17 cellular contexts compared by ENCODE assay signal in genomic region chr10:12187321-12187905, GRCh38. TPM values are rescaled to one million over a fixed set of nuclear protein-coding genes. Genes with fewer than 3 reads are reported as not detected.
A peak's percentile ranks its signal among the peaks of the same experiment; 100 is the strongest.
DNase-seq lines count a peak whose midpoint lies in the region; ATAC-seq and TF ChIP-seq lines count a peak whose summit lies in the region.
"Had no signal": no experiment of that assay in that cellular context is flagged by ENCODE, and none has a peak within 500 bp of the region (broad histone marks: within the 10 kb centered on the region; RNA-seq: fewer than 3 reads in every experiment).

No MANE protein-coding gene starts in this region.

- peaks cover 3% of the 10 kb centered on the region for H3K4me1 ChIP-seq in CD4-positive, CD25-positive, alpha-beta regulatory T cell (ENCODE audit: control insufficient read depth, insufficient read depth, low read length, poor library complexity, severe bottlenecking)
- H3K4me1 ChIP-seq: A549 had no signal

- H3K27ac ChIP-seq in CD4-positive, CD25-positive, alpha-beta regulatory T cell (ENCODE audit: insufficient read depth, low read length, poor library complexity, severe bottlenecking), result no peak overlapping the region
- H3K27ac ChIP-seq: A549 had no signal

- H3K27ac Mint-ChIP-seq in activated CD8-positive, alpha-beta T cell treated with anti-CD3 and anti-CD28 coated beads for 36 hours, result peak overlapping the region; percentile 73
- H3K27ac Mint-ChIP-seq in activated CD8-positive, alpha-beta T cell treated with anti-CD3 and anti-CD28 coated beads, Interleukin-2, amount 10 ng/mL, durations not matched to agents 7 days and 5 days, result no peak overlapping the region
- H3K27ac Mint-ChIP-seq in CD4-positive, CD25-positive, alpha-beta regulatory T cell, result peak overlapping the region; percentile 21 to 90 (median 77)
- H3K27ac Mint-ChIP-seq in activated T-helper 2 cell treated with anti-CD3 and anti-CD28 coated beads, Interferon-gamma antibody, Interleukin-2, Interleukin-4, amounts not matched to agents 10 μg/mL and 5 μg/mL and 100 μg/mL, durations not matched to agents 14 hours and 24 hours and 36 hours, result peak overlapping the region; percentile 64
- no peak overlapping the region for H3K27ac Mint-ChIP-seq in WTC11
- H3K27ac Mint-ChIP-seq: IgD-negative memory B cell had no signal

- TF ChIP-seq POLR2A in erythroblast (IDR thresholded peaks at IDR 0.05; ENCODE audit: low read length), result no peak

- POLR2A ChIA-PET in activated CD8-positive, alpha-beta T cell treated with anti-CD3 and anti-CD28 coated beads for 36 hours (lab: Charles Lee), result no interaction called here
- POLR2A ChIA-PET in activated CD8-positive, alpha-beta T cell treated with anti-CD3 and anti-CD28 coated beads, Interleukin-2, amount 10 ng/mL, durations not matched to agents 7 days and 5 days (lab: Charles Lee), result interaction anchor here (2.1 kb wide), 1 partner anchor 8 kb away, joined by 11 read pairs; the partner anchor contains the start of genes CDC123 and NUDT5
- POLR2A ChIA-PET in WTC11 (lab: Charles Lee), result no interaction called here

- DNase-seq in activated CD8-positive, alpha-beta T cell treated with anti-CD3 and anti-CD28 coated beads for 36 hours, result no peak
- DNase-seq in activated CD8-positive, alpha-beta T cell treated with anti-CD3 and anti-CD28 coated beads, Interleukin-2, amount 10 ng/mL, durations not matched to agents 7 days and 5 days, result no peak
- DNase-seq in CD4-positive, CD25-positive, alpha-beta regulatory T cell, result no peak
- no peak for DNase-seq in activated T-helper 2 cell treated with anti-CD3 and anti-CD28 coated beads, Interferon-gamma antibody, Interleukin-2, Interleukin-4, amounts not matched to agents 10 μg/mL and 5 μg/mL and 100 μg/mL, durations not matched to agents 14 hours and 24 hours and 36 hours (ENCODE audit: low spot score)
- no peak for DNase-seq in left colon
- no peak for DNase-seq in erythroblast (lab: John Stamatoyannopoulos, UW)
- no peak for DNase-seq in WTC11 (ENCODE audit: low spot score)
- DNase-seq: Calu3, HCEC 1CT, NCI-H1417, NCI-H2029, NCI-H2171 treated with DMSO at 0.1 percent for 48 hours, NCI-H82 had no signal

- ATAC-seq in activated CD8-positive, alpha-beta T cell treated with anti-CD3 and anti-CD28 coated beads for 36 hours, result no peak
- ATAC-seq in activated CD8-positive, alpha-beta T cell treated with anti-CD3 and anti-CD28 coated beads, Interleukin-2, amount 10 ng/mL, durations not matched to agents 7 days and 5 days, result no peak
- ATAC-seq in CD4-positive, CD25-positive, alpha-beta regulatory T cell (ENCODE audit: low read depth in 2 of 2), result no peak
- ATAC-seq in left colon, result peak; percentile 55
- ATAC-seq in HG03139 (IDR thresholded peaks at IDR 0.05; ENCODE audit: unreplicated experiment), result no peak
- ATAC-seq in WTC11, result no peak
- ATAC-seq: A549 had no signal

- no peaks in the 10 kb centered on the region for H3K27me3 ChIP-seq in CD4-positive, CD25-positive, alpha-beta regulatory T cell (ENCODE audit: control insufficient read depth, insufficient read depth, low read length)

- H3K9me3 ChIP-seq in CD4-positive, CD25-positive, alpha-beta regulatory T cell (ENCODE audit: control insufficient read depth in 2 of 2, low read length in 2 of 2), result no peaks in the 10 kb centered on the region
- H3K9me3 ChIP-seq: A549 had no signal

- H3K4me3 Mint-ChIP-seq in activated CD8-positive, alpha-beta T cell treated with anti-CD3 and anti-CD28 coated beads for 36 hours, result no peak overlapping the region
- H3K4me3 Mint-ChIP-seq in activated CD8-positive, alpha-beta T cell treated with anti-CD3 and anti-CD28 coated beads, Interleukin-2, amount 10 ng/mL, durations not matched to agents 7 days and 5 days, result no peak overlapping the region
- H3K4me3 Mint-ChIP-seq in CD4-positive, CD25-positive, alpha-beta regulatory T cell, result peak overlapping the region in 1 of 4 donors; percentile 6
- H3K4me3 Mint-ChIP-seq in activated T-helper 2 cell treated with anti-CD3 and anti-CD28 coated beads, Interferon-gamma antibody, Interleukin-2, Interleukin-4, amounts not matched to agents 10 μg/mL and 5 μg/mL and 100 μg/mL, durations not matched to agents 14 hours and 24 hours and 36 hours (ENCODE audit: low read depth), result no peak overlapping the region
- H3K4me3 Mint-ChIP-seq in WTC11, result no peak overlapping the region
- H3K4me3 Mint-ChIP-seq: CD14-positive monocyte, IgD-negative memory B cell had no signal

- peaks cover 51% of the 10 kb centered on the region for H3K36me3 Mint-ChIP-seq in activated CD8-positive, alpha-beta T cell treated with anti-CD3 and anti-CD28 coated beads for 36 hours (ENCODE audit: low read depth)
- H3K36me3 Mint-ChIP-seq in activated CD8-positive, alpha-beta T cell treated with anti-CD3 and anti-CD28 coated beads, Interleukin-2, amount 10 ng/mL, durations not matched to agents 7 days and 5 days (ENCODE audit: low read depth), result peaks cover 51% of the 10 kb centered on the region
- peaks cover 46% of the 10 kb centered on the region for H3K36me3 Mint-ChIP-seq in CD4-positive, CD25-positive, alpha-beta regulatory T cell
- peaks cover 67% of the 10 kb centered on the region for H3K36me3 Mint-ChIP-seq in activated T-helper 2 cell treated with anti-CD3 and anti-CD28 coated beads, Interferon-gamma antibody, Interleukin-2, Interleukin-4, amounts not matched to agents 10 μg/mL and 5 μg/mL and 100 μg/mL, durations not matched to agents 14 hours and 24 hours and 36 hours (ENCODE audit: low read depth)
- peaks cover 42% of the 10 kb centered on the region for H3K36me3 Mint-ChIP-seq in WTC11

- no peak overlapping the region for H3K4me3 ChIP-seq in CD4-positive, CD25-positive, alpha-beta regulatory T cell (ENCODE audit: low read depth, low read length)
- H3K4me3 ChIP-seq: A549 had no signal

- no peaks in the 10 kb centered on the region for H3K9me3 Mint-ChIP-seq in activated CD8-positive, alpha-beta T cell treated with anti-CD3 and anti-CD28 coated beads for 36 hours
- no peaks in the 10 kb centered on the region for H3K9me3 Mint-ChIP-seq in activated CD8-positive, alpha-beta T cell treated with anti-CD3 and anti-CD28 coated beads, Interleukin-2, amount 10 ng/mL, durations not matched to agents 7 days and 5 days (ENCODE audit: insufficient read depth)
- H3K9me3 Mint-ChIP-seq in CD4-positive, CD25-positive, alpha-beta regulatory T cell, result peaks cover 0 to 2% (median 0%) of the 10 kb centered on the region in 7 donors
- no peaks in the 10 kb centered on the region for H3K9me3 Mint-ChIP-seq in activated T-helper 2 cell treated with anti-CD3 and anti-CD28 coated beads, Interferon-gamma antibody, Interleukin-2, Interleukin-4, amounts not matched to agents 10 μg/mL and 5 μg/mL and 100 μg/mL, durations not matched to agents 14 hours and 24 hours and 36 hours
- H3K9me3 Mint-ChIP-seq in WTC11, result no peaks in the 10 kb centered on the region
- H3K9me3 Mint-ChIP-seq: IgD-negative memory B cell had no signal

- no peak for TF ChIP-seq CTCF in activated CD8-positive, alpha-beta T cell treated with anti-CD3 and anti-CD28 coated beads for 36 hours (IDR thresholded peaks at IDR 0.05)
- TF ChIP-seq CTCF in WTC11 (IDR thresholded peaks at IDR 0.05), result no peak

- H3K4me1 Mint-ChIP-seq in activated CD8-positive, alpha-beta T cell treated with anti-CD3 and anti-CD28 coated beads for 36 hours (ENCODE audit: low read depth), result peaks cover 44% of the 10 kb centered on the region
- H3K4me1 Mint-ChIP-seq in activated CD8-positive, alpha-beta T cell treated with anti-CD3 and anti-CD28 coated beads, Interleukin-2, amount 10 ng/mL, durations not matched to agents 7 days and 5 days (ENCODE audit: low read depth), result peaks cover 40% of the 10 kb centered on the region
- peaks cover 13 to 50% (median 19%) of the 10 kb centered on the region in 4 donors for H3K4me1 Mint-ChIP-seq in CD4-positive, CD25-positive, alpha-beta regulatory T cell
- H3K4me1 Mint-ChIP-seq in activated T-helper 2 cell treated with anti-CD3 and anti-CD28 coated beads, Interferon-gamma antibody, Interleukin-2, Interleukin-4, amounts not matched to agents 10 μg/mL and 5 μg/mL and 100 μg/mL, durations not matched to agents 14 hours and 24 hours and 36 hours (ENCODE audit: low read depth), result peaks cover 33% of the 10 kb centered on the region
- peaks cover 17% of the 10 kb centered on the region for H3K4me1 Mint-ChIP-seq in WTC11

- CTCF ChIA-PET in activated CD8-positive, alpha-beta T cell treated with anti-CD3 and anti-CD28 coated beads for 36 hours (lab: Charles Lee), result no interaction called here
- CTCF ChIA-PET in activated CD8-positive, alpha-beta T cell treated with anti-CD3 and anti-CD28 coated beads, Interleukin-2, amount 10 ng/mL, durations not matched to agents 7 days and 5 days (lab: Charles Lee), result interaction anchor here (2.7 kb wide), 1 partner anchor 8 kb away, joined by 12 read pairs; the partner anchor contains the start of genes CDC123 and NUDT5
- CTCF ChIA-PET in WTC11 (lab: Charles Lee), result no interaction called here

- H3K27me3 Mint-ChIP-seq in activated CD8-positive, alpha-beta T cell treated with anti-CD3 and anti-CD28 coated beads for 36 hours, result no peaks in the 10 kb centered on the region
- H3K27me3 Mint-ChIP-seq in activated CD8-positive, alpha-beta T cell treated with anti-CD3 and anti-CD28 coated beads, Interleukin-2, amount 10 ng/mL, durations not matched to agents 7 days and 5 days (ENCODE audit: low read depth), result no peaks in the 10 kb centered on the region
- no peaks in the 10 kb centered on the region for H3K27me3 Mint-ChIP-seq in CD4-positive, CD25-positive, alpha-beta regulatory T cell
- no peaks in the 10 kb centered on the region for H3K27me3 Mint-ChIP-seq in activated T-helper 2 cell treated with anti-CD3 and anti-CD28 coated beads, Interferon-gamma antibody, Interleukin-2, Interleukin-4, amounts not matched to agents 10 μg/mL and 5 μg/mL and 100 μg/mL, durations not matched to agents 14 hours and 24 hours and 36 hours (ENCODE audit: low read depth)
- H3K27me3 Mint-ChIP-seq in WTC11 (ENCODE audit: low read depth), result no peaks in the 10 kb centered on the region
- H3K27me3 Mint-ChIP-seq: IgD-negative memory B cell had no signal

- intact Hi-C loops in activated CD8-positive, alpha-beta T cell treated with anti-CD3 and anti-CD28 coated beads for 36 hours (cut with micrococcal nuclease), result no loop called here
- intact Hi-C loops in activated T-helper 2 cell treated with anti-CD3 and anti-CD28 coated beads, Interferon-gamma antibody, Interleukin-2, Interleukin-4, amounts not matched to agents 10 μg/mL and 5 μg/mL and 100 μg/mL, durations not matched to agents 14 hours and 24 hours and 36 hours (cut with micrococcal nuclease), result no loop called here
- intact Hi-C loops in left colon (cut with DNase I, micrococcal nuclease), result no loop called here

- peaks cover 47% of the 10 kb centered on the region for H3K36me3 ChIP-seq in CD4-positive, CD25-positive, alpha-beta regulatory T cell (ENCODE audit: control insufficient read depth, insufficient read depth, low read length)

RNA-seq across cellular contexts. Expression of gene NUDT5, which starts 8.3 kb away (rescaled TPM):
- 10 to 100 TPM; 95.9 to 98.6 TPM for total RNA-seq in activated CD8-positive, alpha-beta T cell treated with anti-CD3 and anti-CD28 coated beads for 36 hours
- total RNA-seq in activated CD8-positive, alpha-beta T cell treated with anti-CD3 and anti-CD28 coated beads, Interleukin-2, amount 10 ng/mL, durations not matched to agents 7 days and 5 days, result 10 to 100 TPM; 94.8 to 97.8 TPM
- 38.1 TPM for total RNA-seq in CD4-positive, CD25-positive, alpha-beta regulatory T cell
- 100 to 1,000 TPM in 1 of 4 donors, 10 to 100 TPM in 3; 71.5 to 103 (median 89.7) TPM for polyA plus RNA-seq in CD4-positive, CD25-positive, alpha-beta regulatory T cell
- total RNA-seq in activated T-helper 2 cell treated with anti-CD3 and anti-CD28 coated beads, Interferon-gamma antibody, Interleukin-2, Interleukin-4, amounts not matched to agents 10 μg/mL and 5 μg/mL and 100 μg/mL, durations not matched to agents 14 hours and 24 hours and 36 hours, result 109 and 112 TPM in 2 replicates
- 10 to 100 TPM; 33.9 to 45.3 TPM for total RNA-seq in left colon
- total RNA-seq in WTC11 (2021), result 107 to 119 TPM (median 109 TPM) in 3 replicates

RNA-seq across cellular contexts. Expression of gene CDC123, which starts 8.6 kb away (rescaled TPM):
- 100 to 1,000 TPM; 123 to 125 TPM for total RNA-seq in activated CD8-positive, alpha-beta T cell treated with anti-CD3 and anti-CD28 coated beads for 36 hours
- total RNA-seq in activated CD8-positive, alpha-beta T cell treated with anti-CD3 and anti-CD28 coated beads, Interleukin-2, amount 10 ng/mL, durations not matched to agents 7 days and 5 days, result 100 to 1,000 TPM in 1 of 2 experiments, 10 to 100 TPM in 1; 99.0 to 102 TPM
- 50.3 TPM for total RNA-seq in CD4-positive, CD25-positive, alpha-beta regulatory T cell
- 100 to 1,000 TPM in 3 of 4 donors, 10 to 100 TPM in 1; 91.1 to 111 (median 102) TPM for polyA plus RNA-seq in CD4-positive, CD25-positive, alpha-beta regulatory T cell
- total RNA-seq in activated T-helper 2 cell treated with anti-CD3 and anti-CD28 coated beads, Interferon-gamma antibody, Interleukin-2, Interleukin-4, amounts not matched to agents 10 μg/mL and 5 μg/mL and 100 μg/mL, durations not matched to agents 14 hours and 24 hours and 36 hours, result 153 and 156 TPM in 2 replicates
- 10 to 100 TPM; 44.4 to 58.8 TPM for total RNA-seq in left colon
- total RNA-seq in WTC11 (2021), result 137 to 153 TPM (median 143 TPM) in 3 replicates

RNA-seq across cellular contexts. Expression of gene SEC61A2, which starts 57.9 kb away (rescaled TPM):
- 10 to 100 TPM; 10.8 to 12.0 TPM for total RNA-seq in activated CD8-positive, alpha-beta T cell treated with anti-CD3 and anti-CD28 coated beads for 36 hours
- total RNA-seq in activated CD8-positive, alpha-beta T cell treated with anti-CD3 and anti-CD28 coated beads, Interleukin-2, amount 10 ng/mL, durations not matched to agents 7 days and 5 days, result 1 to 10 TPM; 9.1 to 9.7 TPM
- total RNA-seq in CD4-positive, CD25-positive, alpha-beta regulatory T cell, result 25.2 TPM
- polyA plus RNA-seq in CD4-positive, CD25-positive, alpha-beta regulatory T cell, result 1 to 10 TPM; 1.6 to 5.4 (median 2.5) TPM
- total RNA-seq in activated T-helper 2 cell treated with anti-CD3 and anti-CD28 coated beads, Interferon-gamma antibody, Interleukin-2, Interleukin-4, amounts not matched to agents 10 μg/mL and 5 μg/mL and 100 μg/mL, durations not matched to agents 14 hours and 24 hours and 36 hours, result 14.8 and 17.5 TPM in 2 replicates
- total RNA-seq in left colon (1 to 10 TPM; 5.7 to 5.8 TPM), WTC11 (2021) (14.5 to 19.0 TPM (median 16.3 TPM) in 3 replicates)

Comparison
In these comparisons a context has a peak if more than half of its experiments do, and no peak if none do; other contexts are left out.
1. H3K27ac Mint-ChIP-seq: peak in activated CD8-positive, alpha-beta T cell treated with anti-CD3 and anti-CD28 coated beads for 36 hours (single experiment), CD4-positive, CD25-positive, alpha-beta regulatory T cell (3 of 3) and activated T-helper 2 cell treated with anti-CD3 and anti-CD28 coated beads, Interferon-gamma antibody, Interleukin-2, Interleukin-4, amounts not matched to agents 10 μg/mL and 5 μg/mL and 100 μg/mL, durations not matched to agents 14 hours and 24 hours and 36 hours (single experiment); none in activated CD8-positive, alpha-beta T cell treated with anti-CD3 and anti-CD28 coated beads, Interleukin-2, amount 10 ng/mL, durations not matched to agents 7 days and 5 days (single experiment) and WTC11 (single experiment).